ENCODE assay signal across 8 cellular contexts in the genomic region with DNA sequence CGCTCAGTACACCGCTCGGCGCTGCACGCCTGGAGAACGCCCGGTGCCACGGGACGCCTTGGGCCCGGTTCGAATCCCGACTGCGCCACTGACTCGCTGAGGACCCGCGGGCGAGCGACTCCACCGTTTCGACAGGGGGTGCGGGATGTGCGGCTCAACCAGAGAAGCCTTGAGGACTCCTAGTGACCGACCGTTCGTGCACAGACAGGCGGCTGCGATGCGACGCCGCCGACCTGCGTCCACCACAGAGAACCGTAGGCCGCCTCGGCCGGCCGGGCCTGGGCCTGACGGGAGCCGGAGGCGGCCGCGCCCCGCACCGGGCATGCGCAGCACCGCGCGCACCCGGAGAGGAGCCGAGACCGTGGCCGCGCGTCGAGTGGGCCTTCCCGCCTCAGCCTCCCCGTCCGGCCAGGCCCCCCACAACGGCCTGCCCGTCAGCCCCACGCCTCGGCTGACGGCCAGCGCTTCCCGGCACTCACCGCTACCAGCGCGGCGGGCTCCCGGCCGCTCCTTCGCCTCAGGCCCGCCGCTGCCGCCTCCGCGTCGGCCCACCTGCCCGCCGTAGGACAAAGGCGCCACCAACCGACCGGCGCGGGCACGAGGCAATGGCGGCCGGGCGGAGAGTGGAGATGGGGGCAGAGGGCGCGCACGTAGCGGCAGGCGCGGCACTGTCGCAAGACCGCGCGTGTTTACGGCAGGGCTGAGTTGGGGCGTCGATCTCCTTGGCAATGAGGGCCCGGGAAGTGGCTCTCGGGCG. TPM values are rescaled to one million over a fixed set of nuclear protein-coding genes. Genes with fewer than 3 reads are reported as not detected.
A peak's percentile ranks its signal among the peaks of the same experiment; 100 is the strongest.
DNase-seq lines count a peak whose midpoint lies in the region; ATAC-seq and TF ChIP-seq lines count a peak whose summit lies in the region.

Gene NCOA5 (minus strand): TSS at position 625 of the 757 bp plus-strand sequence. CDS start 10,538 bp downstream, outside the sequence.

- H3K4me3 ChIP-seq in GM12875 (ENCODE audit: low read depth, low read length) (peak within 1 kb of the TSS; percentile 81), adipocyte (ENCODE audit: low read length) (peak within 1 kb of the TSS; percentile 89)

- peak within 1 kb of the TSS; percentile 88 for H3K4me3 Mint-ChIP-seq in type B pancreatic cell

- no peak for TF ChIP-seq CTCF in GM12875 (IDR thresholded peaks at IDR 0.05; ENCODE audit: borderline replicate concordance, insufficient read depth, low read depth, low read length)
- no peak for TF ChIP-seq CTCF in type B pancreatic cell (conservative IDR thresholded peaks at IDR 0.05)

- peaks cover 42% of the 10 kb centered on the region for H3K4me1 Mint-ChIP-seq in type B pancreatic cell (ENCODE audit: unreplicated experiment)

- intact Hi-C loops in cardiac septum (cut with DNase I): loop anchor here (2.0 kb wide), 1 partner anchor 75 kb away; no protein-coding TSS in a partner anchor

- H3K27me3 Mint-ChIP-seq in type B pancreatic cell: peaks cover 4% of the 10 kb centered on the region

- H3K36me3 ChIP-seq in adipocyte (ENCODE audit: control insufficient read depth, insufficient read depth, low read length, severe bottlenecking): no peaks in the 10 kb centered on the region

- peak within 1 kb of the TSS; percentile 94 for H3K9ac ChIP-seq in adipocyte (ENCODE audit: low read length)

- H3K27me3 ChIP-seq in adipocyte (replicated peaks; ENCODE audit: control insufficient read depth, insufficient read depth, low read length): no peaks in the 10 kb centered on the region

- peak; percentile 91 for ATAC-seq in HG02798 (IDR thresholded peaks at IDR 0.05; ENCODE audit: poor library complexity, unreplicated experiment)

- no peaks in the 10 kb centered on the region for H3K9me3 Mint-ChIP-seq in type B pancreatic cell

- DNase-seq in NCI-H1417 treated with DMSO at 0.1 percent for 48 hours (lab: John Stamatoyannopoulos, UW) (peak; percentile 93), SW480 (ENCODE audit: low spot score) (peak; percentile 99), adipocyte (ENCODE audit: low read depth) (peak; percentile 98), cardiac septum (ENCODE audit: low spot score) (peak; percentile 98), pons (ENCODE audit: low spot score) (peak; percentile 95), type B pancreatic cell (ENCODE audit: extremely low spot score, unreplicated experiment) (peak; percentile 96)

- H3K36me3 Mint-ChIP-seq in type B pancreatic cell: no peaks in the 10 kb centered on the region

- no peaks in the 10 kb centered on the region for H3K9me3 ChIP-seq in adipocyte (ENCODE audit: control insufficient read depth, low read length)

- H3K27ac Mint-ChIP-seq in type B pancreatic cell: peak within 1 kb of the TSS; percentile 81

- peaks cover 46% of the 10 kb centered on the region for H3K4me1 ChIP-seq in adipocyte (ENCODE audit: control insufficient read depth, insufficient read depth, low read length)

RNA-seq across cellular contexts. Expression of gene NCOA5, which starts in this region (rescaled TPM):
- total RNA-seq in cardiac septum (12.3 TPM), type B pancreatic cell (ENCODE audit: low replicate concordance) (43.5 and 48.6 TPM in 2 replicates)

Comparison
In these comparisons a context has a peak if more than half of its experiments do, and no peak if none do; other contexts are left out.
1. Peak in every context shown above with its lines: DNase-seq, ATAC-seq and H3K4me3 ChIP-seq.